In genomic region chr2:11506611-11506969, GRCh38 we compare ENCODE assay signal across 1 cellular context.
TF ChIP-seq lines count a peak whose summit lies in the region.

No MANE protein-coding gene starts in this region.

TF ChIP-seq in HepG2, 621 proteins besides CTCF, POLR2A, EP300 and RAD21 (continued from another document and continues in another):
- no peak for TF ChIP-seq NFKBIZ (CRISPR knock-in tag; IDR thresholded peaks at IDR 0.05)
- TF ChIP-seq HES4 (CRISPR knock-in tag; IDR thresholded peaks at IDR 0.05; ENCODE audit: borderline replicate concordance), result no peak
- no peak for TF ChIP-seq ZNF761 (CRISPR knock-in tag; conservative IDR thresholded peaks at IDR 0.05)
- no peak for TF ChIP-seq CEBPB (IDR thresholded peaks at IDR 0.05; ENCODE audit: borderline replicate concordance, low read depth, low read length)
- no peak for TF ChIP-seq ZBTB7B (CRISPR knock-in tag; IDR thresholded peaks at IDR 0.05)
- 0 out of 2 replicates have a peak, but pooled peaks have one; percentile 12 for TF ChIP-seq RXRB (CRISPR knock-in tag; IDR thresholded peaks at IDR 0.05; ENCODE audit: borderline replicate concordance)
- no peak for TF ChIP-seq GPN1 (CRISPR knock-in tag; IDR thresholded peaks at IDR 0.05; ENCODE audit: borderline replicate concordance)
- no peak for TF ChIP-seq U2AF1 (optimal IDR thresholded peaks at IDR 0.05; ENCODE audit: low read depth, low read length)
- peak; percentile 4; the same call in 1 of the 2 replicates for TF ChIP-seq MXD4 (CRISPR knock-in tag; IDR thresholded peaks at IDR 0.05)
- no peak; the same call in 1 of the 2 replicates for TF ChIP-seq MYC (CRISPR knock-in tag; IDR thresholded peaks at IDR 0.05; ENCODE audit: borderline replicate concordance)
- no peak for TF ChIP-seq SIX4 (CRISPR knock-in tag; IDR thresholded peaks at IDR 0.05)
- no peak for TF ChIP-seq ZNF256 (CRISPR knock-in tag; conservative IDR thresholded peaks at IDR 0.05)
- TF ChIP-seq, protein P1, sequence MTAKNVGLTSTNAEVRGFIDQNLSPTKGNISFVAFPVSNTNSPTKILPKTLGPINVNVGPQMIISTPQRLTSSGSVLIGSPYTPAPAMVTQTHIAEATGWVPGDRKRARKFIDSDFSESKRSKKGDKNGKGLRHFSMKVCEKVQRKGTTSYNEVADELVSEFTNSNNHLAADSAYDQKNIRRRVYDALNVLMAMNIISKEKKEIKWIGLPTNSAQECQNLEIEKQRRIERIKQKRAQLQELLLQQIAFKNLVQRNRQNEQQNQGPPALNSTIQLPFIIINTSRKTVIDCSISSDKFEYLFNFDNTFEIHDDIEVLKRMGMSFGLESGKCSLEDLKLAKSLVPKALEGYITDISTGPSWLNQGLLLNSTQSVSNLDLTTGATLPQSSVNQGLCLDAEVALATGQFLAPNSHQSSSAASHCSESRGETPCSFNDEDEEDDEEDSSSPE (CRISPR knock-in tag; IDR thresholded peaks at IDR 0.05), result no peak; the same call in 1 of the 2 replicates
- no peak for TF ChIP-seq NCOA5 (CRISPR knock-in tag; IDR thresholded peaks at IDR 0.05)
- no peak for TF ChIP-seq NR3C1 (CRISPR knock-in tag; IDR thresholded peaks at IDR 0.05)
- TF ChIP-seq MLLT10 (CRISPR knock-in tag; IDR thresholded peaks at IDR 0.05), result no peak
- no peak for TF ChIP-seq ZNF547 (CRISPR knock-in tag; IDR thresholded peaks at IDR 0.05)
- no peak for TF ChIP-seq RFX5 (IDR thresholded peaks at IDR 0.05; ENCODE audit: low read depth, low read length)
- TF ChIP-seq, protein P2, sequence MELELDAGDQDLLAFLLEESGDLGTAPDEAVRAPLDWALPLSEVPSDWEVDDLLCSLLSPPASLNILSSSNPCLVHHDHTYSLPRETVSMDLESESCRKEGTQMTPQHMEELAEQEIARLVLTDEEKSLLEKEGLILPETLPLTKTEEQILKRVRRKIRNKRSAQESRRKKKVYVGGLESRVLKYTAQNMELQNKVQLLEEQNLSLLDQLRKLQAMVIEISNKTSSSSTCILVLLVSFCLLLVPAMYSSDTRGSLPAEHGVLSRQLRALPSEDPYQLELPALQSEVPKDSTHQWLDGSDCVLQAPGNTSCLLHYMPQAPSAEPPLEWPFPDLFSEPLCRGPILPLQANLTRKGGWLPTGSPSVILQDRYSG (CRISPR knock-in tag; IDR thresholded peaks at IDR 0.05), result 0 out of 2 replicates have a peak, but pooled peaks have one; percentile 82
- TF ChIP-seq ATF7 (IDR thresholded peaks at IDR 0.05), result peak; percentile 26; the same call in 1 of the 2 replicates
- TF ChIP-seq ATF7 (CRISPR knock-in tag; IDR thresholded peaks at IDR 0.05), result 0 out of 2 replicates have a peak, but pooled peaks have one; percentile 11
- no peak for TF ChIP-seq ZNF3 (CRISPR knock-in tag; IDR thresholded peaks at IDR 0.05)
- no peak; the same call in none of the 2 replicates for TF ChIP-seq MEIS2 (CRISPR knock-in tag; IDR thresholded peaks at IDR 0.05)
- no peak for TF ChIP-seq RNF219 (CRISPR knock-in tag; IDR thresholded peaks at IDR 0.05)
- TF ChIP-seq HOXA3 (CRISPR knock-in tag; IDR thresholded peaks at IDR 0.05), result peak; percentile 66
- no peak for TF ChIP-seq PAF1 (CRISPR knock-in tag; IDR thresholded peaks at IDR 0.05)
- TF ChIP-seq MIXL1 (CRISPR knock-in tag; IDR thresholded peaks at IDR 0.05), result 0 out of 2 replicates have a peak, but pooled peaks have one; percentile 9
- no peak for TF ChIP-seq ZNF576 (CRISPR knock-in tag; IDR thresholded peaks at IDR 0.05)
- TF ChIP-seq NR2F1 (CRISPR knock-in tag; IDR thresholded peaks at IDR 0.05), result no peak
- no peak for TF ChIP-seq MAF1 (CRISPR knock-in tag; IDR thresholded peaks at IDR 0.05; ENCODE audit: borderline replicate concordance)
- no peak for TF ChIP-seq TCF7L2 (IDR thresholded peaks at IDR 0.05; ENCODE audit: low read depth, low read length)
- TF ChIP-seq ZNF235 (CRISPR knock-in tag; IDR thresholded peaks at IDR 0.05; ENCODE audit: borderline replicate concordance), result no peak
- TF ChIP-seq ZNF788 (CRISPR knock-in tag; IDR thresholded peaks at IDR 0.05; ENCODE audit: borderline replicate concordance), result peak; percentile 33; the same call in 1 of the 2 replicates
- TF ChIP-seq DR1 (CRISPR knock-in tag; IDR thresholded peaks at IDR 0.05), result no peak
- TF ChIP-seq ZNF318 (CRISPR knock-in tag; IDR thresholded peaks at IDR 0.05), result no peak
- no peak for TF ChIP-seq ZNF451 (CRISPR knock-in tag; IDR thresholded peaks at IDR 0.05)
- no peak for TF ChIP-seq HMG20A (CRISPR knock-in tag; IDR thresholded peaks at IDR 0.05; ENCODE audit: borderline replicate concordance)
- TF ChIP-seq NFYC (CRISPR knock-in tag; IDR thresholded peaks at IDR 0.05), result no peak
- no peak for TF ChIP-seq TBX3 (IDR thresholded peaks at IDR 0.05; ENCODE audit: borderline replicate concordance)
- no peak for TF ChIP-seq ZNF230 (CRISPR knock-in tag; IDR thresholded peaks at IDR 0.05)
- no peak for TF ChIP-seq KAT8 (CRISPR knock-in tag; IDR thresholded peaks at IDR 0.05)
- TF ChIP-seq KLF12 (CRISPR knock-in tag; IDR thresholded peaks at IDR 0.05; ENCODE audit: borderline replicate concordance), result no peak
- TF ChIP-seq GTF2F1 (IDR thresholded peaks at IDR 0.05; ENCODE audit: low read length), result no peak
- no peak for TF ChIP-seq SMARCE1 (IDR thresholded peaks at IDR 0.05; ENCODE audit: borderline replicate concordance)
- TF ChIP-seq FOXA3 (CRISPR knock-in tag; IDR thresholded peaks at IDR 0.05), result peak; percentile 52; the same call in 1 of the 2 replicates
- TF ChIP-seq, protein P3, sequence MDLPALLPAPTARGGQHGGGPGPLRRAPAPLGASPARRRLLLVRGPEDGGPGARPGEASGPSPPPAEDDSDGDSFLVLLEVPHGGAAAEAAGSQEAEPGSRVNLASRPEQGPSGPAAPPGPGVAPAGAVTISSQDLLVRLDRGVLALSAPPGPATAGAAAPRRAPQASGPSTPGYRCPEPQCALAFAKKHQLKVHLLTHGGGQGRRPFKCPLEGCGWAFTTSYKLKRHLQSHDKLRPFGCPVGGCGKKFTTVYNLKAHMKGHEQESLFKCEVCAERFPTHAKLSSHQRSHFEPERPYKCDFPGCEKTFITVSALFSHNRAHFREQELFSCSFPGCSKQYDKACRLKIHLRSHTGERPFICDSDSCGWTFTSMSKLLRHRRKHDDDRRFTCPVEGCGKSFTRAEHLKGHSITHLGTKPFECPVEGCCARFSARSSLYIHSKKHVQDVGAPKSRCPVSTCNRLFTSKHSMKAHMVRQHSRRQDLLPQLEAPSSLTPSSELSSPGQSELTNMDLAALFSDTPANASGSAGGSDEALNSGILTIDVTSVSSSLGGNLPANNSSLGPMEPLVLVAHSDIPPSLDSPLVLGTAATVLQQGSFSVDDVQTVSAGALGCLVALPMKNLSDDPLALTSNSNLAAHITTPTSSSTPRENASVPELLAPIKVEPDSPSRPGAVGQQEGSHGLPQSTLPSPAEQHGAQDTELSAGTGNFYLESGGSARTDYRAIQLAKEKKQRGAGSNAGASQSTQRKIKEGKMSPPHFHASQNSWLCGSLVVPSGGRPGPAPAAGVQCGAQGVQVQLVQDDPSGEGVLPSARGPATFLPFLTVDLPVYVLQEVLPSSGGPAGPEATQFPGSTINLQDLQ (CRISPR knock-in tag; IDR thresholded peaks at IDR 0.05), result no peak
- no peak for TF ChIP-seq ZNF709 (CRISPR knock-in tag; IDR thresholded peaks at IDR 0.05)
- TF ChIP-seq STAT6 (CRISPR knock-in tag; IDR thresholded peaks at IDR 0.05; ENCODE audit: borderline replicate concordance), result no peak
- TF ChIP-seq MXI1 (IDR thresholded peaks at IDR 0.05; ENCODE audit: borderline replicate concordance, low read depth, low read length), result peak; percentile 40; the same call in 1 of the 3 replicates
- TF ChIP-seq SP5 (CRISPR knock-in tag; IDR thresholded peaks at IDR 0.05; ENCODE audit: borderline replicate concordance, low read depth), result peak; percentile 68; the same call in 1 of the 2 replicates
- no peak for TF ChIP-seq KDM2A (CRISPR knock-in tag; IDR thresholded peaks at IDR 0.05; ENCODE audit: borderline replicate concordance, low read depth)
- no peak for TF ChIP-seq SRSF4 (IDR thresholded peaks at IDR 0.05; ENCODE audit: low read depth, low read length, poor library complexity, severe bottlenecking)
- TF ChIP-seq ZNF550 (CRISPR knock-in tag; IDR thresholded peaks at IDR 0.05; ENCODE audit: borderline replicate concordance), result no peak
- TF ChIP-seq AHR (CRISPR knock-in tag; IDR thresholded peaks at IDR 0.05), result no peak
